ENCODE assay signal across 14 cellular contexts in genomic region chrX:1385251-1385794, GRCh38. TPM values are rescaled to one million over a fixed set of nuclear protein-coding genes. Genes with fewer than 3 reads are reported as not detected.
DNase-seq lines count a peak whose midpoint lies in the region; ATAC-seq and TF ChIP-seq lines count a peak whose summit lies in the region.
"Had no signal": no experiment of that assay in that cellular context is flagged by ENCODE, and none has a peak within 500 bp of the region (broad histone marks: within the 10 kb centered on the region; RNA-seq: fewer than 3 reads in every experiment).

No MANE protein-coding gene starts in this region.

- peaks cover 10% of the 10 kb centered on the region for H3K4me1 Mint-ChIP-seq in activated T-helper 17 cell treated with anti-CD3 and anti-CD28 coated beads, Interleukin-2, amount 50 U/mL, for 72 hours
- peaks cover 27% of the 10 kb centered on the region for H3K4me1 Mint-ChIP-seq in activated naive CD8-positive, alpha-beta T cell treated with anti-CD3 and anti-CD28 coated beads, Interleukin-2, amount 50 U/mL, for 24 hours

- H3K9me3 ChIP-seq in mucosa of descending colon (no peaks in the 10 kb centered on the region), uterus (no peaks in the 10 kb centered on the region)
- H3K9me3 ChIP-seq: BE2C, thoracic aorta had no signal

- peaks cover 11% of the 10 kb centered on the region for H3K4me1 ChIP-seq in mucosa of descending colon (ENCODE audit: low read depth)
- peaks cover 0 to 2% of the 10 kb centered on the region in 2 donors for H3K4me1 ChIP-seq in uterus
- H3K4me1 ChIP-seq: BE2C had no signal

- intact Hi-C loops in mucosa of descending colon (cut with DNase I, micrococcal nuclease), result no loop called here
- intact Hi-C loops in uterus (cut with DNase I; ENCODE audit: low total_unique reads), result no loop called here

- H3K4me3 Mint-ChIP-seq in activated T-helper 17 cell treated with anti-CD3 and anti-CD28 coated beads, Interleukin-2, amount 50 U/mL, for 72 hours, result no peak overlapping the region
- H3K4me3 Mint-ChIP-seq in activated naive CD8-positive, alpha-beta T cell treated with anti-CD3 and anti-CD28 coated beads, Interleukin-2, amount 50 U/mL, for 24 hours, result no peak overlapping the region

- no peaks in the 10 kb centered on the region for H3K9me3 Mint-ChIP-seq in activated T-helper 17 cell treated with anti-CD3 and anti-CD28 coated beads, Interleukin-2, amount 50 U/mL, for 72 hours
- H3K9me3 Mint-ChIP-seq in activated naive CD8-positive, alpha-beta T cell treated with anti-CD3 and anti-CD28 coated beads, Interleukin-2, amount 50 U/mL, for 24 hours, result no peaks in the 10 kb centered on the region

- H3K4me3 ChIP-seq in mucosa of descending colon, result no peak overlapping the region
- H3K4me3 ChIP-seq in uterus, result no peak overlapping the region
- H3K4me3 ChIP-seq: thoracic aorta had no signal

- H3K27me3 Mint-ChIP-seq in activated T-helper 17 cell treated with anti-CD3 and anti-CD28 coated beads, Interleukin-2, amount 50 U/mL, for 72 hours, result no peaks in the 10 kb centered on the region
- H3K27me3 Mint-ChIP-seq in activated naive CD8-positive, alpha-beta T cell treated with anti-CD3 and anti-CD28 coated beads, Interleukin-2, amount 50 U/mL, for 24 hours, result no peaks in the 10 kb centered on the region

- H3K36me3 Mint-ChIP-seq in activated T-helper 17 cell treated with anti-CD3 and anti-CD28 coated beads, Interleukin-2, amount 50 U/mL, for 72 hours (ENCODE audit: low read depth), result peaks cover 71% of the 10 kb centered on the region
- H3K36me3 Mint-ChIP-seq in activated naive CD8-positive, alpha-beta T cell treated with anti-CD3 and anti-CD28 coated beads, Interleukin-2, amount 50 U/mL, for 24 hours (ENCODE audit: low read depth), result peaks cover 59% of the 10 kb centered on the region

- no peak overlapping the region for H3K27ac Mint-ChIP-seq in activated T-helper 17 cell treated with anti-CD3 and anti-CD28 coated beads, Interleukin-2, amount 50 U/mL, for 72 hours
- no peak overlapping the region for H3K27ac Mint-ChIP-seq in activated naive CD8-positive, alpha-beta T cell treated with anti-CD3 and anti-CD28 coated beads, Interleukin-2, amount 50 U/mL, for 24 hours

- TF ChIP-seq CTCF in GM10266 (IDR thresholded peaks at IDR 0.05; ENCODE audit: control insufficient read depth, insufficient read depth, low read depth, missing control alignments) (no peak), mucosa of descending colon (IDR thresholded peaks at IDR 0.05) (no peak), uterus (IDR thresholded peaks at IDR 0.05) (no peak)

- H3K27ac ChIP-seq in uterus, result no peak overlapping the region
- H3K27ac ChIP-seq: thoracic aorta had no signal

- peaks cover 12% of the 10 kb centered on the region for H3K36me3 ChIP-seq in mucosa of descending colon (ENCODE audit: low read depth)
- no peaks in the 10 kb centered on the region for H3K36me3 ChIP-seq in uterus

- DNase-seq in AG20443 (ENCODE audit: low spot score), result peak; percentile 3
- peak; percentile 8 for DNase-seq in GM10266 (ENCODE audit: extremely low spot score)
- peak in 2 of 3 donors; percentile 9 to 34 for DNase-seq in mucosa of descending colon
- DNase-seq in activated naive CD8-positive, alpha-beta T cell treated with anti-CD3 and anti-CD28 coated beads, Interleukin-2, amount 50 U/mL, for 24 hours, result no peak
- DNase-seq in uterus, result no peak
- no peak for DNase-seq in NCI-H510A (lab: John Stamatoyannopoulos, UW)
- DNase-seq in NCI-H446 (lab: John Stamatoyannopoulos, UW), result no peak
- DNase-seq: activated CD4-positive, CD25-positive, alpha-beta regulatory T cell; BE2C; NCI-H2081 had no signal

- TF ChIP-seq POLR2A in uterus (IDR thresholded peaks at IDR 0.05), result no peak

- no peaks in the 10 kb centered on the region for H3K27me3 ChIP-seq in uterus
- H3K27me3 ChIP-seq: BE2C had no signal

- ATAC-seq in activated T-helper 17 cell treated with anti-CD3 and anti-CD28 coated beads, Interleukin-2, amount 50 U/mL, for 72 hours (replicated peaks), result peak; percentile 10
- ATAC-seq in mucosa of descending colon, result no peak
- ATAC-seq in activated naive CD8-positive, alpha-beta T cell treated with anti-CD3 and anti-CD28 coated beads, Interleukin-2, amount 50 U/mL, for 24 hours, result no peak

RNA-seq across cellular contexts. Expression of gene SLC25A6, which starts 6.6 kb away (rescaled TPM):
- 100 to 1,000 TPM; 373 to 401 TPM for total RNA-seq in activated T-helper 17 cell treated with anti-CD3 and anti-CD28 coated beads, Interleukin-2, amount 50 U/mL, for 72 hours
- total RNA-seq in mucosa of descending colon (100 to 1,000 TPM; 435 to 455 (median 450) TPM), uterus (100 to 1,000 TPM; 140 to 289 (median 207) TPM)

RNA-seq across cellular contexts. Expression of gene IL3RA, which starts 48.7 kb away (rescaled TPM):
- 1 to 10 TPM in 1 of 2 donors, under 1 TPM in 1; 0.52 to 1.2 TPM for total RNA-seq in activated T-helper 17 cell treated with anti-CD3 and anti-CD28 coated beads, Interleukin-2, amount 50 U/mL, for 72 hours
- total RNA-seq in mucosa of descending colon, result 10 to 100 TPM in 1 of 3 donors, 1 to 10 TPM in 2; 6.3 to 11.6 (median 8.5) TPM
- 10 to 100 TPM in 1 of 4 donors, 1 to 10 TPM in 3; 1.2 to 16.2 (median 8.6) TPM for total RNA-seq in uterus
- total RNA-seq: Daoy, epithelial cell of proximal tubule had no signal

Comparison
In these comparisons a context has a peak if more than half of its experiments do, and no peak if none do; other contexts are left out.
1. DNase-seq: peak in AG20443 (single experiment), GM10266 (single experiment) and mucosa of descending colon (2 of 3); none in activated naive CD8-positive, alpha-beta T cell treated with anti-CD3 and anti-CD28 coated beads, Interleukin-2, amount 50 U/mL, for 24 hours (single experiment), uterus (0 of 2), NCI-H510A (single experiment) and NCI-H446 (0 of 2).